1 cellular context compared by ENCODE assay signal in the genomic region with DNA sequence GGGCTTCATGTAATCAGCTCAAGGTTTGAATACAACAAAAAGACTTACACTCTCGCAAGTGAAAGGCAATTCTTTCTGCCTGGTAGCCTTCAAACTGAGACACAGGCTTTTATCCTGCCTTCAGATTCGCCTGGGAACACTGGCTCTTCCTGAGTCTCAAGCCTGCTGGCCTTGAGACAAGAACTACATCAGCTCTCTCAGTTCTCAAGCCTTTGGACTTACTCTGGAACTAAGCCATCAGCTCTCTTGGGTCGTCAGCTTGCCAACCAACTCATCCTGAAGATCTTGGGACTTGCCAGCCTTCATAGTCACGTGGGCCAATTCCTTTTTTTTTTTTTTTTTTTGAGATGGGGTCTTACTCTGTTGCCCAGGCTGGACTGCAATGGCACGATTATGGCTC.
TF ChIP-seq lines count a peak whose summit lies in the region.

No MANE protein-coding gene starts in this region.

TF ChIP-seq in IMR-90, 13 proteins besides CTCF, POLR2A, EP300 and RAD21:
- TF ChIP-seq FOS (IDR thresholded peaks at IDR 0.05; ENCODE audit: low read depth, low read length) (no peak), RFX5 (IDR thresholded peaks at IDR 0.05; ENCODE audit: low read depth, low read length) (no peak), SMC3 (IDR thresholded peaks at IDR 0.05; ENCODE audit: low read depth, low read length) (no peak), CEBPB (IDR thresholded peaks at IDR 0.05; ENCODE audit: low read depth, low read length) (no peak), MAFK (IDR thresholded peaks at IDR 0.05; ENCODE audit: low read depth, low read length) (no peak), BHLHE40 (IDR thresholded peaks at IDR 0.05; ENCODE audit: low read depth, low read length) (no peak)
- TF ChIP-seq, protein P1, sequence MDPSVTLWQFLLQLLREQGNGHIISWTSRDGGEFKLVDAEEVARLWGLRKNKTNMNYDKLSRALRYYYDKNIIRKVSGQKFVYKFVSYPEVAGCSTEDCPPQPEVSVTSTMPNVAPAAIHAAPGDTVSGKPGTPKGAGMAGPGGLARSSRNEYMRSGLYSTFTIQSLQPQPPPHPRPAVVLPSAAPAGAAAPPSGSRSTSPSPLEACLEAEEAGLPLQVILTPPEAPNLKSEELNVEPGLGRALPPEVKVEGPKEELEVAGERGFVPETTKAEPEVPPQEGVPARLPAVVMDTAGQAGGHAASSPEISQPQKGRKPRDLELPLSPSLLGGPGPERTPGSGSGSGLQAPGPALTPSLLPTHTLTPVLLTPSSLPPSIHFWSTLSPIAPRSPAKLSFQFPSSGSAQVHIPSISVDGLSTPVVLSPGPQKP (IDR thresholded peaks at IDR 0.05; ENCODE audit: borderline replicate concordance, low read depth, low read length): no peak
- TF ChIP-seq, protein P2, sequence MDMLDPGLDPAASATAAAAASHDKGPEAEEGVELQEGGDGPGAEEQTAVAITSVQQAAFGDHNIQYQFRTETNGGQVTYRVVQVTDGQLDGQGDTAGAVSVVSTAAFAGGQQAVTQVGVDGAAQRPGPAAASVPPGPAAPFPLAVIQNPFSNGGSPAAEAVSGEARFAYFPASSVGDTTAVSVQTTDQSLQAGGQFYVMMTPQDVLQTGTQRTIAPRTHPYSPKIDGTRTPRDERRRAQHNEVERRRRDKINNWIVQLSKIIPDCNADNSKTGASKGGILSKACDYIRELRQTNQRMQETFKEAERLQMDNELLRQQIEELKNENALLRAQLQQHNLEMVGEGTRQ (IDR thresholded peaks at IDR 0.05; ENCODE audit: low read depth, low read length): no peak
